ENCODE assay signal across 29 cellular contexts in the genomic region with DNA sequence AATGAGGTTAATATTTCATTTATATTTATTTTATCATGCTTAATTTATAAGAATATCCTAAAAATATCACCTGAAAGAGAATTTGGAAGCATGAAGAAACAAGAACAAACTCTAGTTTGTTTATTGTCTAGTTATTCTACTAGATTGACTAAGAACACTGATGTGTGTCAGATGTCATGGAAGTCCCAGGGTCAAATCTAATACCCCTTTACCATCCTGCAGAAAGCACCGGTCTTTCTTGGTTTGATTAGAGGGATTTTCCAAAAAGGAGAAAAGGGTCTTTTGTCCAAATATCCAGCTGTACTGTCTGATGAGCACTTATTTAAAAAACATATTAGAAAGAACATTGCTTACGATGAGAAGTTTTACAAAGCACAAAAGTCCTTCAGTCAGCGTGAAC. TPM values are rescaled to one million over a fixed set of nuclear protein-coding genes. Genes with fewer than 3 reads are reported as not detected.
"Had no signal": no experiment of that assay in that cellular context is flagged by ENCODE, and none has a peak within 500 bp of the region (broad histone marks: within the 10 kb centered on the region; RNA-seq: fewer than 3 reads in every experiment).

No MANE protein-coding gene starts in this region.

- H3K27me3 ChIP-seq: stomach, testis, thyroid gland, tibial artery, tibial nerve, transverse colon, upper lobe of left lung, upper lobe of right lung, uterus, vagina had no signal

- H3K9me3 ChIP-seq: stomach, suprapubic skin, testis, thoracic aorta, thyroid gland, tibial artery, tibial nerve, transverse colon, upper lobe of left lung, upper lobe of right lung, uterus, vagina had no signal

- ATAC-seq: stimulated activated effector memory CD8-positive, alpha-beta T cell treated with anti-CD3 and anti-CD28 coated beads, Interleukin-12 subunit alpha, Interleukin-12 subunit beta, amount 100 ng/mL, for 72 hours; stimulated activated memory B cell treated with anti-CD40 and anti-IgM and Interleukin-4, amounts not matched to agents 10 μg/mL and 1 μg/mL and 100 μg/mL, for 72 hours; stimulated activated naive B cell treated with anti-CD40 and anti-IgM and Interleukin-4, amounts not matched to agents 10 μg/mL and 1 μg/mL and 100 μg/mL, for 72 hours; stimulated activated naive CD8-positive, alpha-beta T cell treated with anti-CD3 and anti-CD28 coated beads, Interleukin-15, amount 100 ng/mL, for 72 hours; stimulated activated naive CD8-positive, alpha-beta T cell treated with anti-CD3 and anti-CD28 coated beads, Interleukin-15, Interleukin-2, amounts not matched to agents 100 U/mL and 50 U/mL, for 24 hours; upper lobe of right lung had no signal

- H3K27ac ChIP-seq: stomach, suprapubic skin, testis, thoracic aorta, thyroid gland, tibial artery, tibial nerve, transverse colon, upper lobe of left lung, upper lobe of right lung, uterus, vagina had no signal

- H3K4me1 ChIP-seq: stomach, suprapubic skin, testis, thyroid gland, tibial artery, tibial nerve, transverse colon, upper lobe of left lung, upper lobe of right lung, uterus, vagina had no signal

- H3K36me3 ChIP-seq: stomach, suprapubic skin, thoracic aorta, thyroid gland, tibial artery, tibial nerve, transverse colon, upper lobe of left lung, upper lobe of right lung, uterus, vagina had no signal

- DNase-seq: stimulated activated CD4-positive, alpha-beta T cell treated with anti-CD3 and anti-CD28 coated beads, Interleukin-2, amount 100 ng/mL, for 48 hours; stimulated activated CD4-positive, alpha-beta T cell treated with anti-CD3 and anti-CD28 coated beads, Interleukin-4, amount 100 ng/mL, for 1 hour; stimulated activated CD4-positive, alpha-beta T cell treated with anti-CD3 and anti-CD28 coated beads, Interleukin-4, amount 100 ng/mL, for 24 hours; stimulated activated CD4-positive, alpha-beta T cell treated with anti-CD3 and anti-CD28 coated beads, Interleukin-4, amount 100 ng/mL, for 4 hours; stimulated activated CD8-positive, alpha-beta memory T cell treated with anti-CD3 and anti-CD28 coated beads, Interleukin-4, amount 100 ng/mL, for 48 hours; stimulated activated naive B cell treated with anti-CD40 and anti-IgM and Interleukin-4, amounts not matched to agents 10 μg/mL and 1 μg/mL and 100 μg/mL, for 72 hours; stimulated activated naive CD4-positive, alpha-beta T cell; stimulated activated naive CD4-positive, alpha-beta T cell treated with Interleukin-2 at 50 U/mL for 16 hours; stimulated activated naive CD8-positive, alpha-beta T cell treated with anti-CD3 and anti-CD28 coated beads, Interleukin-15, amount 100 ng/mL, for 72 hours; stimulated activated naive CD8-positive, alpha-beta T cell treated with anti-CD3 and anti-CD28 coated beads, Interleukin-15, Interleukin-2, amounts not matched to agents 100 U/mL and 50 U/mL, for 24 hours; stomach; substantia nigra; testis; thyroid gland; tibial artery; transverse colon; trophoblast cell; upper lobe of left lung; upper lobe of right lung; uterus had no signal

- H3K4me3 ChIP-seq: stomach, suprapubic skin, testis, thoracic aorta, thyroid gland, tibial artery, tibial nerve, transverse colon, upper lobe of left lung, upper lobe of right lung, uterus, vagina had no signal

- FAIRE-seq: urothelium cell line had no signal

RNA-seq across cellular contexts. Expression of gene CR2, which starts 20.7 kb away (rescaled TPM):
- total RNA-seq: subcutaneous adipose tissue, suprapubic skin, tibial nerve, ureter, vagina had no signal
